ENCODE assay signal across 1 cellular context in the genomic region with DNA sequence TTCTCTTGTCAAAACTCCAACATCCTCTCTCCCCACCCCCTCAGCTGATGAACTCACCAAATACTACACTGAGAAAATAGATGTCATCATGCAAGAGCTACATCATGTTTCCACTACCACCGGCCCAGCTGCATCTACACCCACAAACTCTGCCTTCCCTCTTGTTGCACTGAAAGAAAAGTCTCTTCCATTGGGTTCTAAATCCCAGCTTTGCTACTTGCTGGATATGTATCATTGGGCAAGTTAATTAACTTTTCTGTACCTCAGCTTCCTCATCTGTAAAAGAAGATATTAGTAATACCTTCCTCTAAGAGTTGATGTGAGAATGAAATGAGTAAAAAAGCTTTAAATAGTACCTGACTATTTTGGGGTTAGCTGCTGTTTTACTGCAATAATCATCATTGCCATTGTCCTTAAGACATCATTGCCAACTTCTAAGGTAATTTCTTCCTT.
TF ChIP-seq lines count a peak whose summit lies in the region.

No MANE protein-coding gene starts in this region.

TF ChIP-seq in GM12878, 131 proteins besides CTCF, POLR2A, EP300 and RAD21 (continued from another document):
- TF ChIP-seq, protein P1, sequence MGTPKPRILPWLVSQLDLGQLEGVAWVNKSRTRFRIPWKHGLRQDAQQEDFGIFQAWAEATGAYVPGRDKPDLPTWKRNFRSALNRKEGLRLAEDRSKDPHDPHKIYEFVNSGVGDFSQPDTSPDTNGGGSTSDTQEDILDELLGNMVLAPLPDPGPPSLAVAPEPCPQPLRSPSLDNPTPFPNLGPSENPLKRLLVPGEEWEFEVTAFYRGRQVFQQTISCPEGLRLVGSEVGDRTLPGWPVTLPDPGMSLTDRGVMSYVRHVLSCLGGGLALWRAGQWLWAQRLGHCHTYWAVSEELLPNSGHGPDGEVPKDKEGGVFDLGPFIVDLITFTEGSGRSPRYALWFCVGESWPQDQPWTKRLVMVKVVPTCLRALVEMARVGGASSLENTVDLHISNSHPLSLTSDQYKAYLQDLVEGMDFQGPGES (IDR thresholded peaks at IDR 0.05) = no peak
- TF ChIP-seq CHD4 (IDR thresholded peaks at IDR 0.05) = no peak
